13 cellular contexts compared by ENCODE assay signal in the genomic region with DNA sequence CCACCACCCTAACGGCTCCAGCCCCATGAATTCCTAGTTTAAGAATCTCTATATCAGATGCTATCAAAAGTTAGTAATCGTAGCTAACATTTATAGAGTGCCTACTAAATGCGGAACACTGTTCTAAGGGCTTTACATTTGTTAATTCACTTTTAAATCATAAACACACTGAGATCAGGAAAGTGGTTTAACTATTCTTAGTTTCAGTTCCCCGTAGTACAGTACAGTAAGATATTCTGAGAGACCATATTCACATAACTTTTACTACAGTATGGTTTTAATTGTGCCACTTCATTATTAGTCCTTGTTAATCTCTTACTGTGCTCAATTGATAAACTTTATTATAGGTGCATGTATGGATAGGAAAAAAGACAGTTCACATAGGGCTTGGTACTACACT. TPM values are rescaled to one million over a fixed set of nuclear protein-coding genes. Genes with fewer than 3 reads are reported as not detected.
DNase-seq lines count a peak whose midpoint lies in the region; ATAC-seq lines count a peak whose summit lies in the region.
"Had no signal": no experiment of that assay in that cellular context is flagged by ENCODE, and none has a peak within 500 bp of the region (broad histone marks: within the 10 kb centered on the region; RNA-seq: fewer than 3 reads in every experiment).

No MANE protein-coding gene starts in this region.

- H3K27ac Mint-ChIP-seq in naive thymus-derived CD4-positive, alpha-beta T cell = peak overlapping the region in 6 of 9 donors; percentile 2 to 57 (median 24)
- H3K27ac Mint-ChIP-seq: GM23338 had no signal

- H3K4me1 ChIP-seq in naive thymus-derived CD4-positive, alpha-beta T cell (ENCODE audit: control insufficient read depth in 2 of 2, insufficient read depth in 2 of 2, low read length in 2 of 2) = no peaks in the 10 kb centered on the region
- H3K4me1 ChIP-seq: adrenal gland, right atrium auricular region had no signal

- ATAC-seq in GM19035 (IDR thresholded peaks at IDR 0.05; ENCODE audit: unreplicated experiment) (peak; percentile 91), GM21786 (IDR thresholded peaks at IDR 0.05; ENCODE audit: unreplicated experiment) (peak; percentile 94), HG03354 (IDR thresholded peaks at IDR 0.05; ENCODE audit: poor library complexity, severe bottlenecking, unreplicated experiment) (peak; percentile 94)
- ATAC-seq in naive thymus-derived CD4-positive, alpha-beta T cell = peak; percentile 14
- ATAC-seq: GM23338 had no signal

- H3K36me3 Mint-ChIP-seq in naive thymus-derived CD4-positive, alpha-beta T cell = peaks cover 9 to 53% (median 34%) of the 10 kb centered on the region in 5 donors

- H3K4me3 ChIP-seq in naive thymus-derived CD4-positive, alpha-beta T cell (ENCODE audit: low read length) = no peak overlapping the region
- H3K4me3 ChIP-seq: adrenal gland, GM23338, right atrium auricular region had no signal

- no peak for DNase-seq in naive thymus-derived CD4-positive, alpha-beta T cell
- DNase-seq in mesenteric fat pad (ENCODE audit: low spot score) (no peak), GM03348 (ENCODE audit: low spot score) (no peak), H4 (ENCODE audit: low spot score) (no peak)
- DNase-seq: adrenal gland, DMS79, Kasumi-1, NCI-H446 treated with DMSO at 0.1 percent for 48 hours had no signal

- H3K4me3 Mint-ChIP-seq in naive thymus-derived CD4-positive, alpha-beta T cell = no peak overlapping the region
- H3K4me3 Mint-ChIP-seq: GM23338 had no signal

- H3K9me3 ChIP-seq in naive thymus-derived CD4-positive, alpha-beta T cell (ENCODE audit: control insufficient read depth in 2 of 3, low read length in 3 of 3) = no peaks in the 10 kb centered on the region
- H3K9me3 ChIP-seq: adrenal gland, right atrium auricular region had no signal

- no peak overlapping the region for H3K27ac ChIP-seq in naive thymus-derived CD4-positive, alpha-beta T cell (ENCODE audit: low read depth, low read length)
- H3K27ac ChIP-seq: adrenal gland, right atrium auricular region had no signal

- intact Hi-C loops in naive thymus-derived CD4-positive, alpha-beta T cell (cut with micrococcal nuclease) = no loop called here

- CTCF ChIA-PET in naive thymus-derived CD4-positive, alpha-beta T cell (lab: Charles Lee) = interaction anchor here (0.7 to 0.8 kb wide), 2 partner anchors 33 to 127 kb away, joined by 3 read pairs; no protein-coding TSS in a partner anchor

- no peaks in the 10 kb centered on the region for H3K27me3 ChIP-seq in naive thymus-derived CD4-positive, alpha-beta T cell (ENCODE audit: control insufficient read depth in 2 of 2, insufficient read depth in 2 of 2, low read length in 2 of 2)
- H3K27me3 ChIP-seq: adrenal gland, right atrium auricular region had no signal

- H3K9me3 Mint-ChIP-seq in naive thymus-derived CD4-positive, alpha-beta T cell = peaks cover 0 to 5% (median 0%) of the 10 kb centered on the region in 11 donors
- H3K9me3 Mint-ChIP-seq: GM23338 had no signal

- peaks cover 2 to 17% (median 11%) of the 10 kb centered on the region in 7 donors for H3K4me1 Mint-ChIP-seq in naive thymus-derived CD4-positive, alpha-beta T cell

- H3K36me3 ChIP-seq in naive thymus-derived CD4-positive, alpha-beta T cell (ENCODE audit: control insufficient read depth in 2 of 3, insufficient read depth in 3 of 3, low read length in 3 of 3) = peaks cover 4 to 34% (median 8%) of the 10 kb centered on the region in 3 experiments

- POLR2A ChIA-PET in naive thymus-derived CD4-positive, alpha-beta T cell (lab: Charles Lee) = interaction anchor here (1.2 kb wide), 1 partner anchor 18 kb away, joined by 3 read pairs; no protein-coding TSS in a partner anchor

- no peaks in the 10 kb centered on the region for H3K27me3 Mint-ChIP-seq in naive thymus-derived CD4-positive, alpha-beta T cell

RNA-seq across cellular contexts. Expression of gene SYPL1, which starts 22.5 kb away (rescaled TPM):
- 10 to 100 TPM; 37.5 to 54.0 (median 46.6) TPM for total RNA-seq in naive thymus-derived CD4-positive, alpha-beta T cell
- polyA plus RNA-seq in naive thymus-derived CD4-positive, alpha-beta T cell = 100 to 1,000 TPM in 1 of 2 donors, 10 to 100 TPM in 1; 80.6 to 106 TPM
- total RNA-seq in mesenteric fat pad = 70.8 TPM
- 57.8 and 65.2 TPM in 2 replicates for total RNA-seq in H4 (2014; rRNA removed; shearing (Covaris generic))

Comparison
In these comparisons a context has a peak if more than half of its experiments do, and no peak if none do; other contexts are left out.
1. ATAC-seq: peak in every context shown above with its lines; median percentile 94 in GM21786; 94 in HG03354; 91 in GM19035; 14 in naive thymus-derived CD4-positive, alpha-beta T cell.